Comparison of ENCODE assay signal across 23 cellular contexts in genomic region chrX:113353134-113353533, GRCh38.
DNase-seq lines count a peak whose midpoint lies in the region; FAIRE-seq and TF ChIP-seq lines count a peak whose summit lies in the region.
"Had no signal": no experiment of that assay in that cellular context is flagged by ENCODE, and none has a peak within 500 bp of the region (broad histone marks: within the 10 kb centered on the region; RNA-seq: fewer than 3 reads in every experiment).

No MANE protein-coding gene starts in this region.

- intact Hi-C loops in posterior vena cava (cut with DNase I) = no loop called here
- intact Hi-C loops in spleen (cut with DNase I; ENCODE audit: low total_unique reads) = no loop called here

- H3K4me1 Mint-ChIP-seq in H9 = 0 out of 4 replicates have a peak, but pooled peaks cover 0 to 3% of the 10 kb centered on the region in 2 experiments
- H3K4me1 Mint-ChIP-seq: B cell had no signal

- no peak overlapping the region for H2BK12ac ChIP-seq in H9 (ENCODE audit: insufficient read length, low read depth, low read length)
- no peak overlapping the region for H2BK12ac ChIP-seq in H1 (ENCODE audit: low read depth, low read length)

- H3K23me2 ChIP-seq in H9 (ENCODE audit: insufficient read length, low read depth, low read length, poor library complexity, severe bottlenecking) (no peaks in the 10 kb centered on the region), H1 (ENCODE audit: low read depth, low read length) (no peaks in the 10 kb centered on the region)

- H3K79me1 ChIP-seq in H9 (ENCODE audit: insufficient read depth, low read depth, low read length, poor library complexity, severe bottlenecking) (no peaks in the 10 kb centered on the region), H1 (ENCODE audit: low read depth, low read length) (no peaks in the 10 kb centered on the region)

- peak overlapping the region in 2 of 3 experiments; percentile 12 to 69; a peak in 3 of 7 replicates for H3K27ac Mint-ChIP-seq in H9
- H3K27ac Mint-ChIP-seq: B cell; CD4-positive, alpha-beta T cell; CD8-positive, alpha-beta T cell had no signal

- no peak for FAIRE-seq in H1 (lab: Jason Lieb, UNC)
- FAIRE-seq: D721Med, GM12878, GM12892, GM18507 had no signal

- H3K18ac ChIP-seq in H9 (ENCODE audit: insufficient read length, low read depth, low read length) (no peak overlapping the region), H1 (ENCODE audit: extremely low read depth, low read length) (no peak overlapping the region)

- no peaks in the 10 kb centered on the region for H3K4me1 ChIP-seq in H9 (ENCODE audit: insufficient read depth, low read length)
- H3K4me1 ChIP-seq in H1 (replicated peaks in 1 of 4; ENCODE audit: control insufficient read depth in 3 of 4, insufficient read depth in 4 of 4, low read length in 3 of 4) = no peaks in the 10 kb centered on the region
- H3K4me1 ChIP-seq in spleen = no peaks in the 10 kb centered on the region
- H3K4me1 ChIP-seq: A549; BLaER1 treated with 17β-estradiol and CSF1 and Interleukin-3, amounts not matched to agents 10 nM and 100 nM; Caco-2 had no signal

- no peak for TF ChIP-seq EP300 in H1 (IDR thresholded peaks at IDR 0.05; ENCODE audit: borderline replicate concordance in 1 of 2, low read depth in 2 of 2, low read length in 2 of 2)

- H3K9me3 ChIP-seq in H9 (ENCODE audit: control insufficient read depth, low read depth, low read length) (no peaks in the 10 kb centered on the region), H1 (ENCODE audit: insufficient read depth in 2 of 2, low read depth in 1 of 2, low read length in 1 of 2) (no peaks in the 10 kb centered on the region), spleen (no peaks in the 10 kb centered on the region)
- H3K9me3 ChIP-seq: A549; BLaER1 treated with 17β-estradiol and CSF1 and Interleukin-3, amounts not matched to agents 10 nM and 100 nM; Caco-2 had no signal

- no peaks in the 10 kb centered on the region for H3K36me3 ChIP-seq in H1 (ENCODE audit: control insufficient read depth in 2 of 4, insufficient read depth in 4 of 4, low read length in 3 of 4)
- no peaks in the 10 kb centered on the region for H3K36me3 ChIP-seq in spleen
- H3K36me3 ChIP-seq: BLaER1 treated with 17β-estradiol and CSF1 and Interleukin-3, amounts not matched to agents 10 nM and 100 nM had no signal

- DNase-seq in H9 = no peak
- DNase-seq in H1 (ENCODE audit: low read depth in 1 of 2, low spot score in 2 of 2) = no peak
- DNase-seq in posterior vena cava (ENCODE audit: low spot score) = peak; percentile 50
- DNase-seq in spleen = peak; percentile 46
- no peak for DNase-seq in iPS-NIHi11 (ENCODE audit: low spot score)
- no peak for DNase-seq in glomerular visceral epithelial cell (ENCODE audit: extremely low spot score)
- no peak for DNase-seq in cerebellar cortex (ENCODE audit: low spot score)
- DNase-seq: AML-193; Caco-2; Calu3; CD4-positive, alpha-beta T cell; CD8-positive, alpha-beta T cell; DMS79 treated with DMSO at 0.1 percent for 48 hours; GDM1 had no signal

- no peak overlapping the region for H3T11ph ChIP-seq in H9 (ENCODE audit: low read length)

- no peak overlapping the region for H3K4me2 ChIP-seq in H9 (ENCODE audit: insufficient read depth, insufficient read length, low read length)
- H3K4me2 ChIP-seq in H1 (ENCODE audit: insufficient read depth in 1 of 2, low read depth in 2 of 2, low read length in 2 of 2) = no peak overlapping the region
- H3K4me2 ChIP-seq: A549; BLaER1 treated with 17β-estradiol and CSF1 and Interleukin-3, amounts not matched to agents 10 nM and 100 nM had no signal

- no peaks in the 10 kb centered on the region for H3K27me3 Mint-ChIP-seq in H9 (ENCODE audit: low read depth)
- H3K27me3 Mint-ChIP-seq: B cell; CD4-positive, alpha-beta T cell had no signal

- no CpG with 5 or more reads among the region's 9 CpGs for WGBS in H9 (ENCODE audit: extremely low coverage, insufficient read length, low lambda C conversion rate)
- 91% methylated on average over 7 of the region's 9 CpGs; no CpG with 5 or more reads in 1 of the 2 experiments for WGBS in H1 (ENCODE audit: extremely low coverage in 1 of 2, insufficient coverage in 1 of 2, insufficient read length in 1 of 2, insufficient replicate concordance in 2 of 2, low coverage in 1 of 2, low lambda C conversion rate in 2 of 2, missing lambda C conversion rate in 1 of 2), 2 experiments
- 73 to 91% (median 81%) methylated on average over 8 to 9 of the region's 9 CpGs for WGBS in spleen, 5 donors

- no peak overlapping the region for H3K4me3 Mint-ChIP-seq in H9
- H3K4me3 Mint-ChIP-seq: B cell; CD4-positive, alpha-beta T cell; CD8-positive, alpha-beta T cell had no signal

- H4K20me1 ChIP-seq in H9 (ENCODE audit: control insufficient read depth, insufficient read depth, insufficient read length) (no peaks in the 10 kb centered on the region), H1 (replicated peaks in 1 of 2; ENCODE audit: control insufficient read depth in 1 of 2, insufficient read depth in 2 of 2, low read length in 2 of 2) (no peaks in the 10 kb centered on the region)
- H4K20me1 ChIP-seq: BLaER1 treated with 17β-estradiol and CSF1 and Interleukin-3, amounts not matched to agents 10 nM and 100 nM had no signal

- H3K9ac ChIP-seq in H9 (ENCODE audit: extremely low read depth, insufficient read length, low read length) (no peak overlapping the region), H1 (replicated peaks in 1 of 4; ENCODE audit: extremely low read depth in 1 of 4, low read depth in 3 of 4, low read length in 3 of 4) (no peak overlapping the region)
- H3K9ac ChIP-seq: BLaER1 treated with 17β-estradiol and CSF1 and Interleukin-3, amounts not matched to agents 10 nM and 100 nM had no signal

- H2BK5ac ChIP-seq in H9 (ENCODE audit: insufficient read length, low read length) (no peak overlapping the region), H1 (ENCODE audit: low read depth, low read length) (no peak overlapping the region)

- TF ChIP-seq RAD21 in H1 (IDR thresholded peaks at IDR 0.05 in 1 of 2, conservative IDR thresholded peaks at IDR 0.05 in 1 of 2; ENCODE audit: low read depth in 2 of 2, low read length in 2 of 2) = no peak

- no peak overlapping the region for H2AK5ac ChIP-seq in H9 (ENCODE audit: insufficient read length, low read length)
- H2AK5ac ChIP-seq in H1 (ENCODE audit: low read depth, low read length) = no peak overlapping the region

- CTCF ChIA-PET in H1 (lab: Charles Lee; ENCODE audit: partially characterized antibody) = interaction anchor here (0.7 kb wide), 1 partner anchor 50 kb away, joined by 3 read pairs; no protein-coding TSS in a partner anchor

- H2BK20ac ChIP-seq in H9 (ENCODE audit: low read depth, low read length, poor library complexity, severe bottlenecking) (no peak overlapping the region), H1 (ENCODE audit: low read length) (no peak overlapping the region)

- H4K5ac ChIP-seq in H9 (ENCODE audit: insufficient read length, low read depth, low read length) (no peak overlapping the region), H1 (ENCODE audit: insufficient read length, low read depth, low read length) (no peak overlapping the region)

- no peak overlapping the region for H3K56ac ChIP-seq in H9 (ENCODE audit: insufficient read length, low read depth, low read length)
- H3K56ac ChIP-seq in H1 (replicated peaks; ENCODE audit: insufficient read length, low read depth, low read length) = no peak overlapping the region

- H3K79me2 ChIP-seq in H9 (ENCODE audit: insufficient read depth, low read length) (no peaks in the 10 kb centered on the region), H1 (ENCODE audit: control insufficient read depth in 1 of 2, insufficient read depth in 2 of 2, low read length in 2 of 2) (no peaks in the 10 kb centered on the region)

- H3K14ac ChIP-seq in H9 (ENCODE audit: insufficient read depth, low read length) = no peak overlapping the region
- H3K14ac ChIP-seq in H1 (ENCODE audit: insufficient read length) = no peak overlapping the region

- TF ChIP-seq CTCF in H9 (conservative IDR thresholded peaks at IDR 0.05) (no peak), H1 (IDR thresholded peaks at IDR 0.05; ENCODE audit: control extremely low read depth in 1 of 3, insufficient read depth in 1 of 3, low read depth in 1 of 3, low read length in 3 of 3) (no peak), spleen (IDR thresholded peaks at IDR 0.05 in 8 of 11, conservative IDR thresholded peaks at IDR 0.05 in 3 of 11) (no peak)

- no peak overlapping the region for H3K27ac ChIP-seq in H9 (ENCODE audit: insufficient read length, low read depth, low read length)
- H3K27ac ChIP-seq in H1 (ENCODE audit: low read depth, low read length) = no peak overlapping the region
- H3K27ac ChIP-seq in spleen = no peak overlapping the region
- H3K27ac ChIP-seq: 22Rv1; A549; BLaER1 treated with 17β-estradiol and CSF1 and Interleukin-3, amounts not matched to agents 10 nM and 100 nM; C4-2B had no signal

- H4K8ac ChIP-seq in H9 (replicated peaks; ENCODE audit: insufficient read length, low read depth, low read length) = no peak overlapping the region
- peak overlapping the region; percentile 68; the same call in 1 of the 2 replicates for H4K8ac ChIP-seq in H1 (ENCODE audit: extremely low read depth, insufficient read depth, low read length)

- no peaks in the 10 kb centered on the region for H3K36me3 Mint-ChIP-seq in H9 (ENCODE audit: insufficient read depth in 1 of 3, low read depth in 3 of 3)
- H3K36me3 Mint-ChIP-seq: CD8-positive, alpha-beta T cell had no signal

- H2BK15ac ChIP-seq in H9 (ENCODE audit: low read depth, low read length) = 0 out of 2 replicates have a peak overlapping the region, but pooled peaks have one; percentile 28
- H2BK15ac ChIP-seq in H1 (ENCODE audit: low read length) = no peak overlapping the region

- H3K4me3 ChIP-seq in H1 (ENCODE audit: extremely low read depth in 1 of 4, insufficient read depth in 2 of 4, low read depth in 3 of 4, low read length in 4 of 4) (no peak overlapping the region), spleen (no peak overlapping the region)
- H3K4me3 ChIP-seq: A549; BLaER1 treated with 17β-estradiol and CSF1 and Interleukin-3, amounts not matched to agents 10 nM and 100 nM; GM12878 had no signal

- no peaks in the 10 kb centered on the region for H3K9me3 Mint-ChIP-seq in H9
- H3K9me3 Mint-ChIP-seq: CD4-positive, alpha-beta T cell; CD8-positive, alpha-beta T cell had no signal

- peak overlapping the region; percentile 5 for H4K91ac ChIP-seq in H9 (ENCODE audit: insufficient read length, low read depth, low read length)
- no peak overlapping the region for H4K91ac ChIP-seq in H1 (replicated peaks; ENCODE audit: insufficient read length, low read length)

- H2BK120ac ChIP-seq in H9 (ENCODE audit: low read depth, low read length, poor library complexity, severe bottlenecking) = no peak overlapping the region
- H2BK120ac ChIP-seq in H1 (replicated peaks; ENCODE audit: low read depth, low read length) = no peak overlapping the region

- TF ChIP-seq POLR2A in H1 (IDR thresholded peaks at IDR 0.05; ENCODE audit: control extremely low read depth in 1 of 2, low read depth in 2 of 2, low read length in 2 of 2) (no peak), spleen (IDR thresholded peaks at IDR 0.05) (no peak)

- no peak overlapping the region for H2AFZ ChIP-seq in H9 (ENCODE audit: low read length)
- H2AFZ ChIP-seq in H1 (ENCODE audit: low read length) = no peak overlapping the region

- H3K23ac ChIP-seq in H9 (ENCODE audit: insufficient read length, low read depth, low read length) = no peak overlapping the region
- no peak overlapping the region for H3K23ac ChIP-seq in H1 (ENCODE audit: insufficient read length)

- H3K4ac ChIP-seq in H9 (ENCODE audit: low read depth, low read length) (no peak overlapping the region), H1 (replicated peaks; ENCODE audit: insufficient read length, low read depth, low read length) (no peak overlapping the region)

- no peaks in the 10 kb centered on the region for H3K27me3 ChIP-seq in H9 (ENCODE audit: insufficient read depth, low read length)
- H3K27me3 ChIP-seq in H1 (replicated peaks in 1 of 4; ENCODE audit: control insufficient read depth in 3 of 4, extremely low read depth in 1 of 4, insufficient read depth in 3 of 4, low read length in 3 of 4) = no peaks in the 10 kb centered on the region
- no peaks in the 10 kb centered on the region for H3K27me3 ChIP-seq in spleen (replicated peaks in 1 of 7)

- POLR2A ChIA-PET in H1 (lab: Charles Lee; ENCODE audit: partially characterized antibody) = no interaction called here

Comparison
In these comparisons a context has a peak if more than half of its experiments do, and no peak if none do; other contexts are left out.
1. DNase-seq: peak in posterior vena cava (single experiment) and spleen (single experiment); none in H9 (single experiment), H1 (0 of 2), iPS-NIHi11 (single experiment), glomerular visceral epithelial cell (single experiment) and cerebellar cortex (single experiment).